Comparison of ENCODE assay signal across 25 cellular contexts in genomic region chr10:72480861-72481260, GRCh38.
"Had no signal": no experiment of that assay in that cellular context is flagged by ENCODE, and none has a peak within 500 bp of the region (broad histone marks: within the 10 kb centered on the region; RNA-seq: fewer than 3 reads in every experiment).

No MANE protein-coding gene starts in this region.

- H3K27me3 ChIP-seq: dorsolateral prefrontal cortex, esophagus muscularis mucosa, foreskin keratinocyte, gastroesophageal sphincter, heart left ventricle, hepatocyte, left lung had no signal

- ATAC-seq: foreskin keratinocyte, gastroesophageal sphincter, heart left ventricle, left colon, left lung, left ventricle myocardium superior, lower lobe of right lung, mucosa of descending colon had no signal

- H3K9me3 ChIP-seq: esophagus muscularis mucosa, gastroesophageal sphincter, heart left ventricle, left lung, lower lobe of right lung, mucosa of descending colon had no signal

- FAIRE-seq: colon, endothelial cell of umbilical vein, frontal cortex, kidney had no signal

- H3K27ac ChIP-seq: coronary artery, dorsolateral prefrontal cortex, esophagus muscularis mucosa, foreskin keratinocyte, gastroesophageal sphincter, heart left ventricle, hepatocyte, left lung, lower lobe of right lung had no signal

- DNase-seq: dermis blood vessel endothelial cell; dorsolateral prefrontal cortex; effector CD4-positive, alpha-beta T cell; effector memory CD4-positive, alpha-beta T cell; foreskin keratinocyte; heart left ventricle; hypothalamus; immature natural killer cell; islet precursor cell; kidney; kidney glomerular epithelial cell; left colon; left lung; left ventricle myocardium superior; lower lobe of right lung; mesenchymal stem cell; mucosa of descending colon; naive B cell had no signal

- H3K4me1 ChIP-seq: esophagus muscularis mucosa, gastroesophageal sphincter, left lung, lower lobe of right lung had no signal

- H3K4me3 ChIP-seq: coronary artery, dorsolateral prefrontal cortex, esophagus muscularis mucosa, gastroesophageal sphincter, heart left ventricle, hepatocyte, left lung, lower lobe of right lung, mucosa of descending colon had no signal
